In the genomic region with DNA sequence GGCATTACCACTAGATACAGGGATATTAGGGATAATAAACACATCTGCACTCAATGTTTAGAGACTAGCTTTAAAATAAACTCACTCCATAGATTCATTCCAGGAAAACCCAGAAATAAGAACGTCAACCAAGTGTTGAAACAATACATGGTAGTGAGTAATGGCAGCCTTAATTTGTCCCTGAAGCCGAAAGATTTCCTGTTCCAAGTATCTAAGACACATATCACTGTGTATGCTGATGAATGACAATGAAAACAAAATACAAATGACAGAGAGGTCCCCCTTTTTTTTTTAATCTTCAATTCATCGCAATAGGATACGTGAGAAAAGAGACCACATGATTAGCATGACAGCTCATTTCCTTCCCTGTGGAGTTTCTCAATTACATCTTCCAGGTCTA, we compare ENCODE assay signal across 24 cellular contexts.
DNase-seq lines count a peak whose midpoint lies in the region; ATAC-seq, FAIRE-seq and TF ChIP-seq lines count a peak whose summit lies in the region.
"Had no signal": no experiment of that assay in that cellular context is flagged by ENCODE, and none has a peak within 500 bp of the region (broad histone marks: within the 10 kb centered on the region; RNA-seq: fewer than 3 reads in every experiment).

No MANE protein-coding gene starts in this region.

- no peak for TF ChIP-seq POLR2A in gastrocnemius medialis (IDR thresholded peaks at IDR 0.05)

- H3K9me3 ChIP-seq in osteoblast (ENCODE audit: low read depth, low read length) (no peaks in the 10 kb centered on the region), gastrocnemius medialis (no peaks in the 10 kb centered on the region), kidney (ENCODE audit: control insufficient read depth in 1 of 2, low read length in 2 of 2) (no peaks in the 10 kb centered on the region)
- H3K9me3 ChIP-seq: ascending aorta, HAP-1, prostate gland, stomach had no signal

- H2BK5ac ChIP-seq in mesendoderm (ENCODE audit: low read length), result no peak overlapping the region

- peak overlapping the region; percentile 32 for H3K27ac Mint-ChIP-seq in endothelial cell (ENCODE audit: unreplicated experiment)
- H3K27ac Mint-ChIP-seq: B cell; nephron progenitor cell; T-helper 2 cell treated with Interferon-gamma antibody and Interleukin-4, amounts not matched to agents 5 μg/mL and 100 μg/mL, for 36 hours had no signal

- H3K4me1 ChIP-seq in osteoblast (ENCODE audit: insufficient read depth, low read length) (peaks cover 45% of the 10 kb centered on the region), gastrocnemius medialis (no peaks in the 10 kb centered on the region), mesendoderm (ENCODE audit: control insufficient read depth, low read depth, low read length) (no peaks in the 10 kb centered on the region), kidney (ENCODE audit: control insufficient read depth in 1 of 2, insufficient read depth in 1 of 2, low read depth in 1 of 2, low read length in 2 of 2) (no peaks in the 10 kb centered on the region)
- H3K4me1 ChIP-seq: HAP-1, prostate gland had no signal

- no peak overlapping the region for H4K5ac ChIP-seq in mesendoderm (ENCODE audit: low read length)

- no peak overlapping the region for H3K4me2 ChIP-seq in osteoblast (ENCODE audit: insufficient read depth, low read length)
- no peak overlapping the region for H3K4me2 ChIP-seq in mesendoderm (ENCODE audit: low read length)

- no peak for TF ChIP-seq CTCF in endothelial cell (IDR thresholded peaks at IDR 0.05; ENCODE audit: unreplicated experiment)
- TF ChIP-seq CTCF in osteoblast (IDR thresholded peaks at IDR 0.05; ENCODE audit: extremely low read depth, low read depth, low read length), result no peak
- no peak for TF ChIP-seq CTCF in gastrocnemius medialis (IDR thresholded peaks at IDR 0.05 in 4 of 5, conservative IDR thresholded peaks at IDR 0.05 in 1 of 5)
- TF ChIP-seq CTCF in kidney (IDR thresholded peaks at IDR 0.05; ENCODE audit: borderline replicate concordance, extremely low read depth, insufficient read depth), result no peak

- H3K9me3 Mint-ChIP-seq in endothelial cell (ENCODE audit: unreplicated experiment), result no peaks in the 10 kb centered on the region
- H3K9me3 Mint-ChIP-seq: activated T-cell treated with anti-CD3 and anti-CD28 coated beads, Interleukin-2, amount 50 U/mL, for 4 hours; nephron progenitor cell; T-helper 2 cell treated with Interferon-gamma antibody and Interleukin-4, amounts not matched to agents 5 μg/mL and 100 μg/mL, for 36 hours had no signal

- no peak for FAIRE-seq in kidney (lab: Jason Lieb, UNC)
- FAIRE-seq: small intestine had no signal

- no peak overlapping the region for H3K18ac ChIP-seq in mesendoderm (ENCODE audit: low read length)

- H3K4me3 ChIP-seq in osteoblast (ENCODE audit: insufficient read depth, low read length), result no peak overlapping the region
- H3K4me3 ChIP-seq in gastrocnemius medialis, result no peak overlapping the region
- H3K4me3 ChIP-seq in mesendoderm (ENCODE audit: low read length), result no peak overlapping the region
- H3K4me3 ChIP-seq in kidney (ENCODE audit: low read length in 2 of 2), result no peak overlapping the region
- H3K4me3 ChIP-seq: ascending aorta, HAP-1, prostate gland, stomach had no signal

- no peak overlapping the region for H2AK5ac ChIP-seq in mesendoderm (ENCODE audit: low read length)

- intact Hi-C loops in gastrocnemius medialis (cut with DNase I; ENCODE audit: low total_unique reads), result no loop called here
- intact Hi-C loops in posterior cingulate gyrus (cut with DNase I), result no loop called here
- intact Hi-C loops in kidney (cut with DNase I), result no loop called here

- peaks cover 13% of the 10 kb centered on the region for H3K4me1 Mint-ChIP-seq in endothelial cell (ENCODE audit: unreplicated experiment)
- H3K4me1 Mint-ChIP-seq: nephron progenitor cell had no signal

- no peak for ATAC-seq in gastrocnemius medialis
- ATAC-seq: activated T-cell treated with anti-CD3 and anti-CD28 coated beads, Interleukin-2, amount 50 U/mL, for 4 hours had no signal

- H3K79me2 ChIP-seq in osteoblast (ENCODE audit: insufficient read depth, low read length) (no peaks in the 10 kb centered on the region), mesendoderm (ENCODE audit: control insufficient read depth, insufficient read depth, low read length) (no peaks in the 10 kb centered on the region)

- H4K20me1 ChIP-seq in osteoblast (ENCODE audit: insufficient read depth, low read length), result no peaks in the 10 kb centered on the region

- no peak overlapping the region for H4K8ac ChIP-seq in mesendoderm (ENCODE audit: low read depth, low read length)

- peaks cover 4% of the 10 kb centered on the region for H3K36me3 Mint-ChIP-seq in endothelial cell (ENCODE audit: low read depth, unreplicated experiment)

- no peak overlapping the region for H3K4me3 Mint-ChIP-seq in endothelial cell (ENCODE audit: unreplicated experiment)
- H3K4me3 Mint-ChIP-seq: activated T-cell treated with anti-CD3 and anti-CD28 coated beads, Interleukin-2, amount 50 U/mL, for 4 hours; B cell; nephron progenitor cell; T-helper 2 cell treated with Interferon-gamma antibody and Interleukin-4, amounts not matched to agents 5 μg/mL and 100 μg/mL, for 36 hours had no signal

- H2BK15ac ChIP-seq in mesendoderm (replicated peaks; ENCODE audit: low read depth), result no peak overlapping the region

- peak; percentile 24 for DNase-seq in EH (ENCODE audit: low read depth)
- DNase-seq in HCEC 1CT, result peak; percentile 23
- no peak for DNase-seq in endothelial cell (ENCODE audit: low spot score)
- DNase-seq in osteoblast (ENCODE audit: insufficient read length, low spot score, missing footprints), result no peak
- DNase-seq in gastrocnemius medialis, result no peak
- DNase-seq in mesendoderm, result no peak
- DNase-seq in posterior cingulate gyrus, result no peak
- DNase-seq in kidney, result no peak
- DNase-seq: activated CD4-positive, CD25-positive, alpha-beta regulatory T cell; activated naive CD4-positive, alpha-beta T cell treated with Interleukin-2 at 50 U/mL for 16 hours; activated T-cell treated with anti-CD3 and anti-CD28 coated beads, Interleukin-2, amount 50 U/mL, for 4 hours; DMS79 treated with DMSO at 0.1 percent for 48 hours; NCI-H1092; NCI-H2081 treated with DMSO at 0.1 percent for 48 hours; nephron progenitor cell; RPMI8226; stimulated activated CD4-positive, alpha-beta T cell treated with anti-CD3 and anti-CD28 coated beads, Interleukin-4, amount 100 ng/mL, for 1 hour had no signal

- H3K4ac ChIP-seq in mesendoderm (ENCODE audit: low read depth, low read length), result no peak overlapping the region

- H3K27ac ChIP-seq in osteoblast (ENCODE audit: low read depth, low read length) (peak overlapping the region; percentile 8), gastrocnemius medialis (peak overlapping the region in 1 of 4 donors; percentile 9), mesendoderm (ENCODE audit: low read depth, low read length) (no peak overlapping the region), kidney (ENCODE audit: low read depth in 2 of 2, low read length in 2 of 2) (no peak overlapping the region)
- H3K27ac ChIP-seq: prostate gland had no signal

- H3K9ac ChIP-seq in mesendoderm (ENCODE audit: low read length) (no peak overlapping the region), kidney (ENCODE audit: low read length in 2 of 2) (no peak overlapping the region)

- H3K27me3 Mint-ChIP-seq in endothelial cell (ENCODE audit: unreplicated experiment), result no peaks in the 10 kb centered on the region

- H3K79me1 ChIP-seq in mesendoderm (ENCODE audit: low read length), result no peaks in the 10 kb centered on the region

- in situ Hi-C loops in gastrocnemius medialis (cut with MboI; ENCODE audit: low sequenced_read_pairs in 4 of 4), result loop anchor here in 1 of 4 donors (25.0 kb wide), 1 partner anchor 245 kb away; no protein-coding TSS in a partner anchor

- H3K23ac ChIP-seq in mesendoderm (ENCODE audit: low read length), result no peak overlapping the region

- H3K27me3 ChIP-seq in osteoblast (ENCODE audit: insufficient read depth, low read length) (no peaks in the 10 kb centered on the region), gastrocnemius medialis (no peaks in the 10 kb centered on the region), mesendoderm (ENCODE audit: insufficient read depth, low read length, poor library complexity) (no peaks in the 10 kb centered on the region)
- H3K27me3 ChIP-seq: ascending aorta, stomach had no signal

- H2BK120ac ChIP-seq in mesendoderm (ENCODE audit: low read depth, low read length), result no peak overlapping the region

- H2AFZ ChIP-seq in osteoblast (ENCODE audit: low read length), result no peak overlapping the region

- no peak overlapping the region for H3K56ac ChIP-seq in mesendoderm (ENCODE audit: low read length)

- WGBS in mesendoderm (ENCODE audit: extremely low coverage, insufficient coverage, low lambda C conversion rate), result no CpG with 5 or more reads among the region's 4 CpGs

- no peaks in the 10 kb centered on the region for H3K36me3 ChIP-seq in osteoblast (ENCODE audit: insufficient read depth, low read length)
- H3K36me3 ChIP-seq in gastrocnemius medialis, result no peaks in the 10 kb centered on the region
- no peaks in the 10 kb centered on the region for H3K36me3 ChIP-seq in mesendoderm (ENCODE audit: control insufficient read depth, insufficient read depth, low read length)
- H3K36me3 ChIP-seq in kidney (ENCODE audit: control insufficient read depth in 1 of 2, insufficient read depth in 2 of 2, low read length in 2 of 2), result no peaks in the 10 kb centered on the region
- H3K36me3 ChIP-seq: ascending aorta, HAP-1, prostate gland, stomach had no signal

Comparison
In these comparisons a context has a peak if more than half of its experiments do, and no peak if none do; other contexts are left out.
1. DNase-seq: peak in EH (single experiment) and HCEC 1CT (single experiment); none in endothelial cell (single experiment), osteoblast (single experiment), gastrocnemius medialis (0 of 2), mesendoderm (single experiment), posterior cingulate gyrus (0 of 10) and kidney (single experiment).